In genomic region chr6:77072694-77073409, GRCh38 we compare ENCODE assay signal across 24 cellular contexts.
"Had no signal": no experiment of that assay in that cellular context is flagged by ENCODE, and none has a peak within 500 bp of the region (broad histone marks: within the 10 kb centered on the region; RNA-seq: fewer than 3 reads in every experiment).

No MANE protein-coding gene starts in this region.

- H3K4me1 ChIP-seq: colonic mucosa, parathyroid adenoma, psoas muscle, upper lobe of right lung had no signal

- ATAC-seq: activated CD8-positive, alpha-beta memory T cell treated with anti-CD3 and anti-CD28 coated beads, Interleukin-2, amount 10 ng/mL, durations not matched to agents 7 days and 5 days; activated CD8-positive, alpha-beta T cell treated with anti-CD3 and anti-CD28 coated beads, Interleukin-2, amount 10 ng/mL, durations not matched to agents 7 days and 5 days; activated naive CD8-positive, alpha-beta T cell treated with anti-CD3 and anti-CD28 coated beads, Interleukin-2, amount 50 U/mL, for 24 hours; left cardiac atrium; naive thymus-derived CD8-positive, alpha-beta T cell; psoas muscle; stimulated activated memory B cell treated with anti-CD40 and anti-IgM and Interleukin-4, amounts not matched to agents 10 μg/mL and 1 μg/mL and 100 μg/mL, for 72 hours; stimulated activated naive CD8-positive, alpha-beta T cell treated with anti-CD3 and anti-CD28 coated beads, Interleukin-15, amount 100 ng/mL, for 72 hours; upper lobe of right lung; WTC11 had no signal

- H3K9me3 ChIP-seq: colonic mucosa, psoas muscle, tibial artery, upper lobe of right lung had no signal

- H3K36me3 ChIP-seq: colonic mucosa, tibial artery, upper lobe of right lung had no signal

- DNase-seq: activated CD8-positive, alpha-beta memory T cell treated with anti-CD3 and anti-CD28 coated beads, Interleukin-2, amount 10 ng/mL, durations not matched to agents 7 days and 5 days; activated CD8-positive, alpha-beta T cell treated with anti-CD3 and anti-CD28 coated beads, Interleukin-2, amount 10 ng/mL, durations not matched to agents 7 days and 5 days; activated naive CD8-positive, alpha-beta T cell treated with anti-CD3 and anti-CD28 coated beads, Interleukin-2, amount 50 U/mL, for 24 hours; activated T-cell treated with anti-CD3 and anti-CD28 coated beads, Interleukin-2, amount 50 U/mL, for 48 hours; colonic mucosa; effector CD8-positive, alpha-beta T cell; head of caudate nucleus; hippocampal formation; left cardiac atrium; midbrain; naive thymus-derived CD8-positive, alpha-beta T cell; nucleus accumbens; psoas muscle; stimulated activated CD4-positive, alpha-beta T cell treated with anti-CD3 and anti-CD28 coated beads, Interleukin-1b, Interleukin-23, amount 100 ng/mL, for 48 hours; stimulated activated CD4-positive, alpha-beta T cell treated with anti-CD3 and anti-CD28 coated beads, Interleukin-4, amount 100 ng/mL, for 4 hours; stimulated activated CD8-positive, alpha-beta memory T cell treated with anti-CD3 and anti-CD28 coated beads, Interleukin-4, amount 100 ng/mL, for 48 hours; stimulated activated naive CD8-positive, alpha-beta T cell treated with anti-CD3 and anti-CD28 coated beads, Interleukin-15, amount 100 ng/mL, for 72 hours; T-helper 2 cell; tibial artery; upper lobe of right lung had no signal

- H3K4me3 ChIP-seq: colonic mucosa, psoas muscle, smooth muscle cell, tibial artery, upper lobe of right lung had no signal

- H3K27ac ChIP-seq: colonic mucosa, parathyroid adenoma, psoas muscle, upper lobe of right lung had no signal

- H3K27me3 ChIP-seq: colonic mucosa, tibial artery, upper lobe of right lung had no signal
